17 cellular contexts compared by ENCODE assay signal in genomic region chr6:148990427-148990826, GRCh38.
"Had no signal": no experiment of that assay in that cellular context is flagged by ENCODE, and none has a peak within 500 bp of the region (broad histone marks: within the 10 kb centered on the region; RNA-seq: fewer than 3 reads in every experiment).

No MANE protein-coding gene starts in this region.

- H3K36me3 ChIP-seq: heart right ventricle, transverse colon, vagina had no signal

- H3K4me1 Mint-ChIP-seq: activated CD4-positive, alpha-beta T cell treated with anti-CD3 and anti-CD28 coated beads, Interleukin-2, amount 10 ng/mL, durations not matched to agents 7 days and 5 days; central memory CD8-positive, alpha-beta T cell had no signal

- H3K4me1 ChIP-seq: transverse colon, vagina had no signal

- H3K27me3 ChIP-seq: heart right ventricle, transverse colon, vagina had no signal

- ATAC-seq: activated T-cell treated with anti-CD3 and anti-CD28 coated beads, Interleukin-2, amount 50 U/mL, for 4 hours; esophagus mucosa; left ventricle myocardium superior; naive thymus-derived CD8-positive, alpha-beta T cell had no signal

- H3K27me3 Mint-ChIP-seq: brain; central memory CD8-positive, alpha-beta T cell had no signal

- H3K9me3 Mint-ChIP-seq: activated T-cell treated with anti-CD3 and anti-CD28 coated beads, Interleukin-2, amount 50 U/mL, for 4 hours; central memory CD8-positive, alpha-beta T cell had no signal

- H3K27ac ChIP-seq: coronary artery, transverse colon, vagina had no signal

- H3K4me3 ChIP-seq: coronary artery, heart right ventricle, transverse colon, vagina had no signal

- H3K9me3 ChIP-seq: heart right ventricle, transverse colon, vagina had no signal

- DNase-seq: activated CD4-positive, alpha-beta T cell treated with anti-CD3 and anti-CD28 coated beads, Interleukin-2, amount 10 ng/mL, durations not matched to agents 7 days and 5 days; activated CD8-positive, alpha-beta memory T cell treated with anti-CD3 and anti-CD28 coated beads, Interleukin-2, amount 50 U/mL, for 4 hours; activated naive CD4-positive, alpha-beta T cell treated with anti-CD3 and anti-CD28 coated beads for 36 hours; activated T-cell treated with anti-CD3 and anti-CD28 coated beads, Interleukin-2, amount 50 U/mL, for 4 hours; heart right ventricle; left ventricle myocardium superior; naive thymus-derived CD8-positive, alpha-beta T cell; posterior cingulate gyrus; stimulated activated CD4-positive, alpha-beta T cell treated with anti-CD3 and anti-CD28 coated beads, Interleukin-12 subunit alpha, Interleukin-12 subunit beta, amount 100 ng/mL, for 4 hours; stimulated activated CD4-positive, alpha-beta T cell treated with anti-CD3 and anti-CD28 coated beads, Interleukin-1b, Interleukin-23, amount 100 ng/mL, for 48 hours; stimulated activated naive CD4-positive, alpha-beta T cell treated with Interleukin-2 at 50 U/mL for 16 hours; transverse colon had no signal

- H3K4me3 Mint-ChIP-seq: activated CD4-positive, alpha-beta T cell treated with anti-CD3 and anti-CD28 coated beads, Interleukin-2, amount 10 ng/mL, durations not matched to agents 7 days and 5 days; activated naive CD4-positive, alpha-beta T cell treated with anti-CD3 and anti-CD28 coated beads for 36 hours; activated T-cell treated with anti-CD3 and anti-CD28 coated beads, Interleukin-2, amount 50 U/mL, for 4 hours; brain; central memory CD8-positive, alpha-beta T cell; naive thymus-derived CD8-positive, alpha-beta T cell had no signal

- H3K27ac Mint-ChIP-seq: activated CD4-positive, alpha-beta T cell treated with anti-CD3 and anti-CD28 coated beads, Interleukin-2, amount 10 ng/mL, durations not matched to agents 7 days and 5 days; activated naive CD4-positive, alpha-beta T cell treated with anti-CD3 and anti-CD28 coated beads for 36 hours; naive thymus-derived CD8-positive, alpha-beta T cell had no signal
